1 cellular context compared by ENCODE assay signal in the genomic region with DNA sequence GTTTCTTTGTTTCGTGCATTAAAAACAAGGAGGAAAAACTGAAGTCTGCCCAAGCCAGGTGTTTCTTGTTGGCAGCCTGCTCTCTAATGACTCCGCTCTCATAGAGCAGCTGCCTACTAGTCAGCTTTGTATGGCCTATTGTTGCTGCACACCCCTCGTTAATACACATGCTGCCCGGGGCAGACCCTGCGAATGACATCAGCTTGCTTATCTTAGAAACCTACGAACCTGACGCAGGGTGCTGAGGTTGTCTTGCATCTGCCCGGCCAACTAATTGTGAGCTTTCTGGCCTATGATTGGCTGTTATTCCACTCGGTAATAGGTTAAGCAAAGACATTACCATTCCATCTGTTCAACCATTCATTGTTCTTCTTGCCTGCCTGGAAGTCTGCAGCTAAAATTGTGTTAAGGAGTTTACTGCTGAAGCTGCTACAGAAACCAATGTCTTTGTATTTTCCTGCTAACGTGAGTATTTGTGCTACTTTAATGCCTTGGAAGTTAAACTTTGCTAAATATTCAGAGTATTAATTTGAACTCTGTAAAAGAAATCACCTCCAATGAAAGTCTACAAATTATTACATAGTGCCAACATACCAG.
TF ChIP-seq lines count a peak whose summit lies in the region.

No MANE protein-coding gene starts in this region.

TF ChIP-seq in HEK293, 187 proteins besides CTCF, POLR2A, EP300 and RAD21 (continued from another document):
- TF ChIP-seq ZNF600 (tag by site-specific recombination; IDR thresholded peaks at IDR 0.05) (peak; percentile 93), ZNF146 (tag by site-specific recombination; IDR thresholded peaks at IDR 0.05) (no peak), SP2 (tag by site-specific recombination; IDR thresholded peaks at IDR 0.05) (peak; percentile 46; the same call in 1 of the 2 replicates), ZNF585B (tag by site-specific recombination; IDR thresholded peaks at IDR 0.05) (no peak), ZNF843 (tag by site-specific recombination; IDR thresholded peaks at IDR 0.05) (peak; percentile 61), ZNF660 (tag by site-specific recombination; IDR thresholded peaks at IDR 0.05) (peak; percentile 53), TRIM28 (IDR thresholded peaks at IDR 0.05; ENCODE audit: borderline replicate concordance, low read length) (peak; percentile 93)
- TF ChIP-seq, protein P1, sequence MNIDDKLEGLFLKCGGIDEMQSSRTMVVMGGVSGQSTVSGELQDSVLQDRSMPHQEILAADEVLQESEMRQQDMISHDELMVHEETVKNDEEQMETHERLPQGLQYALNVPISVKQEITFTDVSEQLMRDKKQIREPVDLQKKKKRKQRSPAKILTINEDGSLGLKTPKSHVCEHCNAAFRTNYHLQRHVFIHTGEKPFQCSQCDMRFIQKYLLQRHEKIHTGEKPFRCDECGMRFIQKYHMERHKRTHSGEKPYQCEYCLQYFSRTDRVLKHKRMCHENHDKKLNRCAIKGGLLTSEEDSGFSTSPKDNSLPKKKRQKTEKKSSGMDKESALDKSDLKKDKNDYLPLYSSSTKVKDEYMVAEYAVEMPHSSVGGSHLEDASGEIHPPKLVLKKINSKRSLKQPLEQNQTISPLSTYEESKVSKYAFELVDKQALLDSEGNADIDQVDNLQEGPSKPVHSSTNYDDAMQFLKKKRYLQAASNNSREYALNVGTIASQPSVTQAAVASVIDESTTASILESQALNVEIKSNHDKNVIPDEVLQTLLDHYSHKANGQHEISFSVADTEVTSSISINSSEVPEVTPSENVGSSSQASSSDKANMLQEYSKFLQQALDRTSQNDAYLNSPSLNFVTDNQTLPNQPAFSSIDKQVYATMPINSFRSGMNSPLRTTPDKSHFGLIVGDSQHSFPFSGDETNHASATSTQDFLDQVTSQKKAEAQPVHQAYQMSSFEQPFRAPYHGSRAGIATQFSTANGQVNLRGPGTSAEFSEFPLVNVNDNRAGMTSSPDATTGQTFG (tag by site-specific recombination; IDR thresholded peaks at IDR 0.05; ENCODE audit: borderline replicate concordance) = no peak
- TF ChIP-seq, protein P2, sequence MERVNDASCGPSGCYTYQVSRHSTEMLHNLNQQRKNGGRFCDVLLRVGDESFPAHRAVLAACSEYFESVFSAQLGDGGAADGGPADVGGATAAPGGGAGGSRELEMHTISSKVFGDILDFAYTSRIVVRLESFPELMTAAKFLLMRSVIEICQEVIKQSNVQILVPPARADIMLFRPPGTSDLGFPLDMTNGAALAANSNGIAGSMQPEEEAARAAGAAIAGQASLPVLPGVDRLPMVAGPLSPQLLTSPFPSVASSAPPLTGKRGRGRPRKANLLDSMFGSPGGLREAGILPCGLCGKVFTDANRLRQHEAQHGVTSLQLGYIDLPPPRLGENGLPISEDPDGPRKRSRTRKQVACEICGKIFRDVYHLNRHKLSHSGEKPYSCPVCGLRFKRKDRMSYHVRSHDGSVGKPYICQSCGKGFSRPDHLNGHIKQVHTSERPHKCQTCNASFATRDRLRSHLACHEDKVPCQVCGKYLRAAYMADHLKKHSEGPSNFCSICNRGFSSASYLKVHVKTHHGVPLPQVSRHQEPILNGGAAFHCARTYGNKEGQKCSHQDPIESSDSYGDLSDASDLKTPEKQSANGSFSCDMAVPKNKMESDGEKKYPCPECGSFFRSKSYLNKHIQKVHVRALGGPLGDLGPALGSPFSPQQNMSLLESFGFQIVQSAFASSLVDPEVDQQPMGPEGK (tag by site-specific recombination; IDR thresholded peaks at IDR 0.05) = peak; percentile 46
- TF ChIP-seq, protein P3, sequence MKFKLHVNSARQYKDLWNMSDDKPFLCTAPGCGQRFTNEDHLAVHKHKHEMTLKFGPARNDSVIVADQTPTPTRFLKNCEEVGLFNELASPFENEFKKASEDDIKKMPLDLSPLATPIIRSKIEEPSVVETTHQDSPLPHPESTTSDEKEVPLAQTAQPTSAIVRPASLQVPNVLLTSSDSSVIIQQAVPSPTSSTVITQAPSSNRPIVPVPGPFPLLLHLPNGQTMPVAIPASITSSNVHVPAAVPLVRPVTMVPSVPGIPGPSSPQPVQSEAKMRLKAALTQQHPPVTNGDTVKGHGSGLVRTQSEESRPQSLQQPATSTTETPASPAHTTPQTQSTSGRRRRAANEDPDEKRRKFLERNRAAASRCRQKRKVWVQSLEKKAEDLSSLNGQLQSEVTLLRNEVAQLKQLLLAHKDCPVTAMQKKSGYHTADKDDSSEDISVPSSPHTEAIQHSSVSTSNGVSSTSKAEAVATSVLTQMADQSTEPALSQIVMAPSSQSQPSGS (tag by site-specific recombination; IDR thresholded peaks at IDR 0.05; ENCODE audit: low read depth) = peak; percentile 73
- TF ChIP-seq, protein P4, sequence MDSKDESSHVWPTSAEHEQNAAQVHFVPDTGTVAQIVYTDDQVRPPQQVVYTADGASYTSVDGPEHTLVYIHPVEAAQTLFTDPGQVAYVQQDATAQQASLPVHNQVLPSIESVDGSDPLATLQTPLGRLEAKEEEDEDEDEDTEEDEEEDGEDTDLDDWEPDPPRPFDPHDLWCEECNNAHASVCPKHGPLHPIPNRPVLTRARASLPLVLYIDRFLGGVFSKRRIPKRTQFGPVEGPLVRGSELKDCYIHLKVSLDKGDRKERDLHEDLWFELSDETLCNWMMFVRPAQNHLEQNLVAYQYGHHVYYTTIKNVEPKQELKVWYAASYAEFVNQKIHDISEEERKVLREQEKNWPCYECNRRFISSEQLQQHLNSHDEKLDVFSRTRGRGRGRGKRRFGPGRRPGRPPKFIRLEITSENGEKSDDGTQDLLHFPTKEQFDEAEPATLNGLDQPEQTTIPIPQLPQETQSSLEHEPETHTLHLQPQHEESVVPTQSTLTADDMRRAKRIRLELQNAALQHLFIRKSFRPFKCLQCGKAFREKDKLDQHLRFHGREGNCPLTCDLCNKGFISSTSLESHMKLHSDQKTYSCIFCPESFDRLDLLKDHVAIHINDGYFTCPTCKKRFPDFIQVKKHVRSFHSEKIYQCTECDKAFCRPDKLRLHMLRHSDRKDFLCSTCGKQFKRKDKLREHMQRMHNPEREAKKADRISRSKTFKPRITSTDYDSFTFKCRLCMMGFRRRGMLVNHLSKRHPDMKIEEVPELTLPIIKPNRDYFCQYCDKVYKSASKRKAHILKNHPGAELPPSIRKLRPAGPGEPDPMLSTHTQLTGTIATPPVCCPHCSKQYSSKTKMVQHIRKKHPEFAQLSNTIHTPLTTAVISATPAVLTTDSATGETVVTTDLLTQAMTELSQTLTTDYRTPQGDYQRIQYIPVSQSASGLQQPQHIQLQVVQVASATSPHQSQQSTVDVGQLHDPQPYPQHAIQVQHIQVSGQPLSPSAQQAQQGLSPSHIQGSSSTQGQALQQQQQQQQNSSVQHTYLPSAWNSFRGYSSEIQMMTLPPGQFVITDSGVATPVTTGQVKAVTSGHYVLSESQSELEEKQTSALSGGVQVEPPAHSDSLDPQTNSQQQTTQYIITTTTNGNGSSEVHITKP (tag by site-specific recombination; IDR thresholded peaks at IDR 0.05) = peak; percentile 70
